ENCODE assay signal across 1 cellular context in the genomic region with DNA sequence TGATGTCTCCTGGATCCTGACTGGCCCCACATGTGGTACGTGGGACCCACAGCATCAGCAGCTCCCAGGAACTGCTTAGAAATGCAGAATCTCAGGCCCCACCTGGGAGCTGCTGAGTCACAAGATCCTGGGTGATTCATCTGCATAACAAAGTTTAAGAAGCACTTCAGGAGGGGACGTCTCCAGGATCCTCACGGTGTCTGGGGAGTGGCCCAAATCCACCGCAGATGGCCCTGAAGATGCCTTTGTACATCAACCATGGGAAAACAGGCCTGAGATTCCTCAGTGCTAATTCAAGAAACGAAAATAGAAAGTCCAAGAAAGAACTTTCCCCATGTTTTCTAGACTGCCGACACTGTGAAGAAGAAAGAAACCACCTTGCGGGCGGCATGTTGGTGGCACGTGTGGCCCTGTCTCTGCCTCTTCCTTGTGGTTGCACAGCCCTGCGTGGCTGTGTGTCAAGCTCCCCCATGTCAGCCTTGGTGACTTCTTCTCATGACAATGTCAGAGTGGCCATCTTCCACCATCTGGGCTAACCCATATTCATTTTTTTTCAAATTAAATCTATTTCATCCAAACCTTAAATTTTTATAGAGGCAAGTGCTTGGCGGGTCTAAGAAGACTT.
TF ChIP-seq lines count a peak whose summit lies in the region.

No MANE protein-coding gene starts in this region.

TF ChIP-seq in GM23338, 12 proteins besides CTCF, POLR2A, EP300 and RAD21 (continued from another document):
- TF ChIP-seq, protein P1, sequence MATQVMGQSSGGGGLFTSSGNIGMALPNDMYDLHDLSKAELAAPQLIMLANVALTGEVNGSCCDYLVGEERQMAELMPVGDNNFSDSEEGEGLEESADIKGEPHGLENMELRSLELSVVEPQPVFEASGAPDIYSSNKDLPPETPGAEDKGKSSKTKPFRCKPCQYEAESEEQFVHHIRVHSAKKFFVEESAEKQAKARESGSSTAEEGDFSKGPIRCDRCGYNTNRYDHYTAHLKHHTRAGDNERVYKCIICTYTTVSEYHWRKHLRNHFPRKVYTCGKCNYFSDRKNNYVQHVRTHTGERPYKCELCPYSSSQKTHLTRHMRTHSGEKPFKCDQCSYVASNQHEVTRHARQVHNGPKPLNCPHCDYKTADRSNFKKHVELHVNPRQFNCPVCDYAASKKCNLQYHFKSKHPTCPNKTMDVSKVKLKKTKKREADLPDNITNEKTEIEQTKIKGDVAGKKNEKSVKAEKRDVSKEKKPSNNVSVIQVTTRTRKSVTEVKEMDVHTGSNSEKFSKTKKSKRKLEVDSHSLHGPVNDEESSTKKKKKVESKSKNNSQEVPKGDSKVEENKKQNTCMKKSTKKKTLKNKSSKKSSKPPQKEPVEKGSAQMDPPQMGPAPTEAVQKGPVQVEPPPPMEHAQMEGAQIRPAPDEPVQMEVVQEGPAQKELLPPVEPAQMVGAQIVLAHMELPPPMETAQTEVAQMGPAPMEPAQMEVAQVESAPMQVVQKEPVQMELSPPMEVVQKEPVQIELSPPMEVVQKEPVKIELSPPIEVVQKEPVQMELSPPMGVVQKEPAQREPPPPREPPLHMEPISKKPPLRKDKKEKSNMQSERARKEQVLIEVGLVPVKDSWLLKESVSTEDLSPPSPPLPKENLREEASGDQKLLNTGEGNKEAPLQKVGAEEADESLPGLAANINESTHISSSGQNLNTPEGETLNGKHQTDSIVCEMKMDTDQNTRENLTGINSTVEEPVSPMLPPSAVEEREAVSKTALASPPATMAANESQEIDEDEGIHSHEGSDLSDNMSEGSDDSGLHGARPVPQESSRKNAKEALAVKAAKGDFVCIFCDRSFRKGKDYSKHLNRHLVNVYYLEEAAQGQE (IDR thresholded peaks at IDR 0.05; ENCODE audit: unreplicated experiment) = no peak
- TF ChIP-seq, protein P2, sequence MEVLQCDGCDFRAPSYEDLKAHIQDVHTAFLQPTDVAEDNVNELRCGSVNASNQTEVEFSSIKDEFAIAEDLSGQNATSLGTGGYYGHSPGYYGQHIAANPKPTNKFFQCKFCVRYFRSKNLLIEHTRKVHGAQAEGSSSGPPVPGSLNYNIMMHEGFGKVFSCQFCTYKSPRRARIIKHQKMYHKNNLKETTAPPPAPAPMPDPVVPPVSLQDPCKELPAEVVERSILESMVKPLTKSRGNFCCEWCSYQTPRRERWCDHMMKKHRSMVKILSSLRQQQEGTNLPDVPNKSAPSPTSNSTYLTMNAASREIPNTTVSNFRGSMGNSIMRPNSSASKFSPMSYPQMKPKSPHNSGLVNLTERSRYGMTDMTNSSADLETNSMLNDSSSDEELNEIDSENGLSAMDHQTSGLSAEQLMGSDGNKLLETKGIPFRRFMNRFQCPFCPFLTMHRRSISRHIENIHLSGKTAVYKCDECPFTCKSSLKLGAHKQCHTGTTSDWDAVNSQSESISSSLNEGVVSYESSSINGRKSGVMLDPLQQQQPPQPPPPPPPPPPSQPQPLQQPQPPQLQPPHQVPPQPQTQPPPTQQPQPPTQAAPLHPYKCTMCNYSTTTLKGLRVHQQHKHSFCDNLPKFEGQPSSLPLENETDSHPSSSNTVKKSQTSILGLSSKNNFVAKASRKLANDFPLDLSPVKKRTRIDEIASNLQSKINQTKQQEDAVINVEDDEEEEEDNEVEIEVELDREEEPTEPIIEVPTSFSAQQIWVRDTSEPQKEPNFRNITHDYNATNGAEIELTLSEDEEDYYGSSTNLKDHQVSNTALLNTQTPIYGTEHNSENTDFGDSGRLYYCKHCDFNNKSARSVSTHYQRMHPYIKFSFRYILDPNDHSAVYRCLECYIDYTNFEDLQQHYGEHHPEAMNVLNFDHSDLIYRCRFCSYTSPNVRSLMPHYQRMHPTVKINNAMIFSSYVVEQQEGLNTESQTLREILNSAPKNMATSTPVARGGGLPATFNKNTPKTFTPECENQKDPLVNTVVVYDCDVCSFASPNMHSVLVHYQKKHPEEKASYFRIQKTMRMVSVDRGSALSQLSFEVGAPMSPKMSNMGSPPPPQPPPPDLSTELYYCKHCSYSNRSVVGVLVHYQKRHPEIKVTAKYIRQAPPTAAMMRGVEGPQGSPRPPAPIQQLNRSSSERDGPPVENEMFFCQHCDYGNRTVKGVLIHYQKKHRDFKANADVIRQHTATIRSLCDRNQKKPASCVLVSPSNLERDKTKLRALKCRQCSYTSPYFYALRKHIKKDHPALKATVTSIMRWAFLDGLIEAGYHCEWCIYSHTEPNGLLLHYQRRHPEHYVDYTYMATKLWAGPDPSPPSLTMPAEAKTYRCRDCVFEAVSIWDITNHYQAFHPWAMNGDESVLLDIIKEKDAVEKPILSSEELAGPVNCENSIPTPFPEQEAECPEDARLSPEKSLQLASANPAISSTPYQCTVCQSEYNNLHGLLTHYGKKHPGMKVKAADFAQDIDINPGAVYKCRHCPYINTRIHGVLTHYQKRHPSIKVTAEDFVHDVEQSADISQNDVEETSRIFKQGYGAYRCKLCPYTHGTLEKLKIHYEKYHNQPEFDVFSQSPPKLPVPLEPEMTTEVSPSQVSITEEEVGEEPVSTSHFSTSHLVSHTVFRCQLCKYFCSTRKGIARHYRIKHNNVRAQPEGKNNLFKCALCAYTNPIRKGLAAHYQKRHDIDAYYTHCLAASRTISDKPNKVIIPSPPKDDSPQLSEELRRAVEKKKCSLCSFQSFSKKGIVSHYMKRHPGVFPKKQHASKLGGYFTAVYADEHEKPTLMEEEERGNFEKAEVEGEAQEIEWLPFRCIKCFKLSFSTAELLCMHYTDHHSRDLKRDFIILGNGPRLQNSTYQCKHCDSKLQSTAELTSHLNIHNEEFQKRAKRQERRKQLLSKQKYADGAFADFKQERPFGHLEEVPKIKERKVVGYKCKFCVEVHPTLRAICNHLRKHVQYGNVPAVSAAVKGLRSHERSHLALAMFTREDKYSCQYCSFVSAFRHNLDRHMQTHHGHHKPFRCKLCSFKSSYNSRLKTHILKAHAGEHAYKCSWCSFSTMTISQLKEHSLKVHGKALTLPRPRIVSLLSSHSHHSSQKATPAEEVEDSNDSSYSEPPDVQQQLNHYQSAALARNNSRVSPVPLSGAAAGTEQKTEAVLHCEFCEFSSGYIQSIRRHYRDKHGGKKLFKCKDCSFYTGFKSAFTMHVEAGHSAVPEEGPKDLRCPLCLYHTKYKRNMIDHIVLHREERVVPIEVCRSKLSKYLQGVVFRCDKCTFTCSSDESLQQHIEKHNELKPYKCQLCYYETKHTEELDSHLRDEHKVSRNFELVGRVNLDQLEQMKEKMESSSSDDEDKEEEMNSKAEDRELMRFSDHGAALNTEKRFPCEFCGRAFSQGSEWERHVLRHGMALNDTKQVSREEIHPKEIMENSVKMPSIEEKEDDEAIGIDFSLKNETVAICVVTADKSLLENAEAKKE (CRISPR knock-in tag; IDR thresholded peaks at IDR 0.05) = peak; percentile 61; the same call in 1 of the 2 replicates
- TF ChIP-seq NANOG (IDR thresholded peaks at IDR 0.05; ENCODE audit: borderline replicate concordance) (0 out of 2 replicates have a peak, but pooled peaks have one; percentile 21), ZNF331 (CRISPR knock-in tag; IDR thresholded peaks at IDR 0.05; ENCODE audit: low read depth) (no peak)
